Comparison of ENCODE assay signal across 30 cellular contexts in the genomic region with DNA sequence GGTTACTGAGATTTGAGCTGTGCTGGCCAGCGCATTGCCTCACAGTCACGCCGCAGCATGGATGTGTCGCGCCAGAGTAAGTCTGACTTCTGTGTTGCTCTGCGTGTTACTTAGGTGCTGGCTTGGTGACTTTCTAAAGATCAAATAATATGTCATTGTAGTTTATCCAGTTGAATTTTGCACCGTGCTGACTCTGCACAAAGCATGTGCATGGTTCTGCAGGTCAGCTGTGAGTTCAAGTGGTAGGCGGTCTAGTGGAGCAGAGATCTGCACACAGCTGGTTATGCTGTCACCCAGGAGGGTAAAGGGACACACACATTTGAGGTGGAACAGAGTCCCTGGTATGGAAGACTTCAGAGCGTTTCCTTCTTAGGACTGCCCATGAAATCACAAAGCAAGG.
"Had no signal": no experiment of that assay in that cellular context is flagged by ENCODE, and none has a peak within 500 bp of the region (broad histone marks: within the 10 kb centered on the region; RNA-seq: fewer than 3 reads in every experiment).

No MANE protein-coding gene starts in this region.

- H3K4me3 Mint-ChIP-seq: naive thymus-derived CD4-positive, alpha-beta T cell; natural killer cell; nephron; neural progenitor cell; stimulated activated memory B cell treated with anti-CD40 and anti-IgM and Interleukin-4, amounts not matched to agents 10 μg/mL and 1 μg/mL and 100 μg/mL, for 72 hours; stimulated activated naive CD8-positive, alpha-beta T cell treated with anti-CD3 and anti-CD28 coated beads, Interleukin-15, Interleukin-2, amounts not matched to agents 100 ng/mL and 50 ng/mL, for 24 hours had no signal

- H3K4me1 ChIP-seq: neural progenitor cell, parathyroid adenoma, psoas muscle, spleen, stomach, thyroid gland, tibial nerve, upper lobe of left lung, uterus had no signal

- H2AFZ ChIP-seq: neural progenitor cell, parathyroid adenoma had no signal

- H3K36me3 ChIP-seq: ovary, uterus had no signal

- H3K9ac ChIP-seq: neural progenitor cell, parathyroid adenoma had no signal

- ATAC-seq: naive thymus-derived CD4-positive, alpha-beta T cell; natural killer cell; psoas muscle; right cardiac atrium; sciatic nerve; stimulated activated memory B cell treated with anti-CD40 and anti-IgM and Interleukin-4, amounts not matched to agents 10 μg/mL and 1 μg/mL and 100 μg/mL, for 72 hours had no signal

- H3K4me2 ChIP-seq: neural progenitor cell, smooth muscle cell had no signal

- H3K4me3 ChIP-seq: neural progenitor cell, ovary, psoas muscle, skin epidermis, smooth muscle cell, spleen, stomach, thoracic aorta, thyroid gland, tibial nerve, upper lobe of left lung, uterus had no signal

- H3K27ac ChIP-seq: neural progenitor cell, ovary, parathyroid adenoma, psoas muscle, skin epidermis, spleen, stomach, thoracic aorta, thyroid gland, tibial nerve, upper lobe of left lung, uterus had no signal

- H3K9me3 ChIP-seq: ovary, psoas muscle, spleen, stomach, thoracic aorta, thyroid gland, tibial nerve, upper lobe of left lung, uterus had no signal

- H3K27me3 Mint-ChIP-seq: naive thymus-derived CD4-positive, alpha-beta T cell; progenitor cell of endocrine pancreas; stimulated activated memory B cell treated with anti-CD40 and anti-IgM and Interleukin-4, amounts not matched to agents 10 μg/mL and 1 μg/mL and 100 μg/mL, for 72 hours; stimulated activated naive CD8-positive, alpha-beta T cell treated with anti-CD3 and anti-CD28 coated beads, Interleukin-15, Interleukin-2, amounts not matched to agents 100 ng/mL and 50 ng/mL, for 24 hours had no signal

- H3K27ac Mint-ChIP-seq: natural killer cell; nephron; neural progenitor cell; stimulated activated memory B cell treated with anti-CD40 and anti-IgM and Interleukin-4, amounts not matched to agents 10 μg/mL and 1 μg/mL and 100 μg/mL, for 72 hours; stimulated activated naive CD8-positive, alpha-beta T cell treated with anti-CD3 and anti-CD28 coated beads, Interleukin-15, Interleukin-2, amounts not matched to agents 100 ng/mL and 50 ng/mL, for 24 hours had no signal

- H3K4me1 Mint-ChIP-seq: natural killer cell; nephron; neural progenitor cell; stimulated activated memory B cell treated with anti-CD40 and anti-IgM and Interleukin-4, amounts not matched to agents 10 μg/mL and 1 μg/mL and 100 μg/mL, for 72 hours had no signal

- DNase-seq: naive thymus-derived CD4-positive, alpha-beta T cell; natural killer cell; occipital lobe; ovary; posterior cingulate gyrus; psoas muscle; right cardiac atrium; spleen; stimulated activated CD4-positive, alpha-beta T cell treated with anti-CD3 and anti-CD28 coated beads, Interleukin-12 subunit alpha, Interleukin-12 subunit beta, amount 100 ng/mL, for 4 hours; stimulated activated CD4-positive, alpha-beta T cell treated with anti-CD3 and anti-CD28 coated beads, Interleukin-1b, Interleukin-23, amount 100 ng/mL, for 48 hours; stimulated activated CD4-positive, alpha-beta T cell treated with anti-CD3 and anti-CD28 coated beads, Interleukin-4, amount 100 ng/mL, for 1 hour; stimulated activated CD4-positive, alpha-beta T cell treated with anti-CD3 and anti-CD28 coated beads, Interleukin-4, amount 100 ng/mL, for 4 hours; stimulated activated CD8-positive, alpha-beta memory T cell treated with anti-CD3 and anti-CD28 coated beads, Interleukin-4, amount 100 ng/mL, for 48 hours; stimulated activated naive CD4-positive, alpha-beta T cell treated with Interleukin-2 at 50 U/mL for 16 hours; stomach; thyroid gland; trophoblast cell; uterus had no signal

- H3K27me3 ChIP-seq: neural progenitor cell, ovary, spleen, stomach, thyroid gland, tibial nerve, upper lobe of left lung, uterus had no signal

- H3K9me3 Mint-ChIP-seq: natural killer cell; nephron; neural progenitor cell; stimulated activated memory B cell treated with anti-CD40 and anti-IgM and Interleukin-4, amounts not matched to agents 10 μg/mL and 1 μg/mL and 100 μg/mL, for 72 hours; stimulated activated naive CD8-positive, alpha-beta T cell treated with anti-CD3 and anti-CD28 coated beads, Interleukin-15, Interleukin-2, amounts not matched to agents 100 ng/mL and 50 ng/mL, for 24 hours had no signal

- H3K79me2 ChIP-seq: parathyroid adenoma had no signal
